22 cellular contexts compared by ENCODE assay signal in genomic region chrX:17585006-17585405, GRCh38.
"Had no signal": no experiment of that assay in that cellular context is flagged by ENCODE, and none has a peak within 500 bp of the region (broad histone marks: within the 10 kb centered on the region; RNA-seq: fewer than 3 reads in every experiment).

No MANE protein-coding gene starts in this region.

- DNase-seq: activated CD4-positive, alpha-beta memory T cell treated with anti-CD3 and anti-CD28 coated beads for 36 hours; activated CD4-positive, alpha-beta T cell treated with anti-CD3 and anti-CD28 coated beads, Interleukin-2, amount 10 ng/mL, durations not matched to agents 7 days and 5 days; activated CD4-positive, CD25-positive, alpha-beta regulatory T cell; activated CD8-positive, alpha-beta memory T cell treated with anti-CD3 and anti-CD28 coated beads for 24 hours; activated effector memory CD4-positive, alpha-beta T cell treated with anti-CD3 and anti-CD28 coated beads, Interleukin-2, amount 50 U/mL, for 16 hours; activated naive CD4-positive, alpha-beta T cell treated with Interleukin-2 at 50 U/mL for 16 hours; activated naive CD8-positive, alpha-beta T cell treated with anti-CD3 and anti-CD28 coated beads, Interleukin-2, amount 50 U/mL, for 24 hours; activated T-cell treated with anti-CD3 and anti-CD28 coated beads, Interleukin-2, amount 50 U/mL, for 4 hours; Kasumi-1; NCI-H1105 treated with DMSO at 0.1 percent for 48 hours; NCI-H1436 treated with DMSO at 0.1 percent for 48 hours; NCI-H187; NCI-H2081; NCI-H524; SHP77; T-cell; T-helper 2 cell had no signal

- H3K27me3 Mint-ChIP-seq: brain had no signal

- H3K9me3 ChIP-seq: ascending aorta had no signal

- H3K36me3 Mint-ChIP-seq: activated CD4-positive, alpha-beta memory T cell treated with anti-CD3 and anti-CD28 coated beads for 36 hours; activated naive CD4-positive, alpha-beta T cell treated with anti-CD3 and anti-CD28 coated beads, Interleukin-2, amount 50 U/mL, for 72 hours; brain; T-cell had no signal

- H3K27ac ChIP-seq: VCaP had no signal

- H3K9me3 Mint-ChIP-seq: activated CD4-positive, alpha-beta memory T cell treated with anti-CD3 and anti-CD28 coated beads for 36 hours; activated CD4-positive, alpha-beta T cell treated with anti-CD3 and anti-CD28 coated beads, Interleukin-2, amount 10 ng/mL, durations not matched to agents 7 days and 5 days; activated naive CD4-positive, alpha-beta T cell treated with anti-CD3 and anti-CD28 coated beads, Interleukin-2, amount 50 U/mL, for 72 hours; activated naive CD8-positive, alpha-beta T cell treated with anti-CD3 and anti-CD28 coated beads, Interleukin-2, amount 50 U/mL, for 24 hours; activated T-cell treated with anti-CD3 and anti-CD28 coated beads, Interleukin-2, amount 50 U/mL, for 4 hours; central memory CD8-positive, alpha-beta T cell had no signal

- ATAC-seq: activated naive CD4-positive, alpha-beta T cell treated with anti-CD3 and anti-CD28 coated beads, Interleukin-2, amount 50 U/mL, for 72 hours; activated naive CD8-positive, alpha-beta T cell treated with anti-CD3 and anti-CD28 coated beads, Interleukin-2, amount 50 U/mL, for 24 hours; activated T-cell treated with anti-CD3 and anti-CD28 coated beads, Interleukin-2, amount 50 U/mL, for 4 hours; T-cell had no signal

- H3K27me3 ChIP-seq: ascending aorta had no signal

- H3K36me3 ChIP-seq: ascending aorta had no signal

- H3K4me1 Mint-ChIP-seq: activated CD4-positive, alpha-beta T cell treated with anti-CD3 and anti-CD28 coated beads, Interleukin-2, amount 10 ng/mL, durations not matched to agents 7 days and 5 days; central memory CD8-positive, alpha-beta T cell; T-cell had no signal

- H3K27ac Mint-ChIP-seq: activated CD4-positive, alpha-beta memory T cell treated with anti-CD3 and anti-CD28 coated beads for 36 hours; activated CD4-positive, alpha-beta T cell treated with anti-CD3 and anti-CD28 coated beads, Interleukin-2, amount 10 ng/mL, durations not matched to agents 7 days and 5 days; activated naive CD4-positive, alpha-beta T cell treated with anti-CD3 and anti-CD28 coated beads, Interleukin-2, amount 50 U/mL, for 72 hours; activated naive CD8-positive, alpha-beta T cell treated with anti-CD3 and anti-CD28 coated beads, Interleukin-2, amount 50 U/mL, for 24 hours; brain; T-cell had no signal

- H3K4me3 Mint-ChIP-seq: activated CD4-positive, alpha-beta memory T cell treated with anti-CD3 and anti-CD28 coated beads for 36 hours; activated CD4-positive, alpha-beta T cell treated with anti-CD3 and anti-CD28 coated beads, Interleukin-2, amount 10 ng/mL, durations not matched to agents 7 days and 5 days; activated naive CD8-positive, alpha-beta T cell treated with anti-CD3 and anti-CD28 coated beads, Interleukin-2, amount 50 U/mL, for 24 hours; activated T-cell treated with anti-CD3 and anti-CD28 coated beads, Interleukin-2, amount 50 U/mL, for 4 hours; brain; central memory CD8-positive, alpha-beta T cell; T-cell had no signal

- H3K4me3 ChIP-seq: ascending aorta had no signal
